ENCODE assay signal across 23 cellular contexts in genomic region chr6:22142931-22143330, GRCh38.
"Had no signal": no experiment of that assay in that cellular context is flagged by ENCODE, and none has a peak within 500 bp of the region (broad histone marks: within the 10 kb centered on the region; RNA-seq: fewer than 3 reads in every experiment).

No MANE protein-coding gene starts in this region.

- H2AFZ ChIP-seq: parathyroid adenoma had no signal

- H3K27ac ChIP-seq: parathyroid adenoma, psoas muscle, sigmoid colon, testis had no signal

- FAIRE-seq: colon, frontal cortex, kidney, small intestine had no signal

- ATAC-seq: activated CD4-positive, alpha-beta T cell treated with anti-CD3 and anti-CD28 coated beads for 36 hours; activated CD8-positive, alpha-beta memory T cell treated with anti-CD3 and anti-CD28 coated beads, Interleukin-2, amount 10 ng/mL, durations not matched to agents 7 days and 5 days; activated CD8-positive, alpha-beta T cell treated with anti-CD3 and anti-CD28 coated beads, Interleukin-2, amount 10 ng/mL, durations not matched to agents 7 days and 5 days; activated naive CD8-positive, alpha-beta T cell treated with anti-CD3 and anti-CD28 coated beads, Interleukin-2, amount 50 U/mL, for 24 hours; left colon; psoas muscle; stimulated activated naive CD8-positive, alpha-beta T cell treated with anti-CD3 and anti-CD28 coated beads, Interleukin-15, Interleukin-2, amounts not matched to agents 100 U/mL and 50 U/mL, for 24 hours had no signal

- DNase-seq: activated CD4-positive, alpha-beta T cell treated with anti-CD3 and anti-CD28 coated beads for 36 hours; activated CD4-positive, CD25-positive, alpha-beta regulatory T cell; activated CD8-positive, alpha-beta memory T cell treated with anti-CD3 and anti-CD28 coated beads, Interleukin-2, amount 10 ng/mL, durations not matched to agents 7 days and 5 days; activated CD8-positive, alpha-beta T cell treated with anti-CD3 and anti-CD28 coated beads, Interleukin-2, amount 10 ng/mL, durations not matched to agents 7 days and 5 days; activated naive CD8-positive, alpha-beta T cell treated with anti-CD3 and anti-CD28 coated beads, Interleukin-2, amount 50 U/mL, for 24 hours; activated T-cell treated with anti-CD3 and anti-CD28 coated beads, Interleukin-2, amount 50 U/mL, for 48 hours; effector CD4-positive, alpha-beta T cell; hypothalamus; immature natural killer cell; kidney; left colon; mammary epithelial cell; naive B cell; occipital lobe; psoas muscle; sigmoid colon; small intestine; stimulated activated naive CD8-positive, alpha-beta T cell treated with anti-CD3 and anti-CD28 coated beads, Interleukin-15, Interleukin-2, amounts not matched to agents 100 U/mL and 50 U/mL, for 24 hours; T-helper 2 cell; testis had no signal

- H3K9ac ChIP-seq: parathyroid adenoma had no signal

- H3K36me3 ChIP-seq: sigmoid colon had no signal

- H3K4me3 ChIP-seq: psoas muscle, sigmoid colon, testis had no signal

- H3K27me3 ChIP-seq: sigmoid colon, testis had no signal

- H3K79me2 ChIP-seq: parathyroid adenoma had no signal

- H3K9me3 ChIP-seq: psoas muscle, sigmoid colon, testis had no signal
